15 cellular contexts compared by ENCODE assay signal in the genomic region with DNA sequence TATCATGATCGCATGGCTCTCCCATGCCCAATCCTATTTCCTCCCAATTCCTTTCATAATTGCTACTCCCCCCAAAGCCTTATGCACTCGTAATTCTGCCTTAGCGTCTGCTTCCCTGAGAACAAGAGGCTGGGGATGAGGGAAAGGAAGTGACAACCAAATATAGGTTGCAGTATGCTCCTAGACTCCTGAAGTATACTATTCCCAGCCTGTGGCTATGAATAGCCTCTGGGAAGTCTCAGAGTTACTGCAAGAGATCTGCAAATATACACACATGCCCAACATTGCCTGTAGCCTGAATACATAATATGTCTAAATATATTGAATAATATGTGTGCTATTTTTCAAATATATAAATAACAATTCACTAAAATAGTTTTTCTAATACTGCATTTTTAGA.
DNase-seq lines count a peak whose midpoint lies in the region; ATAC-seq, FAIRE-seq and TF ChIP-seq lines count a peak whose summit lies in the region.
"Had no signal": no experiment of that assay in that cellular context is flagged by ENCODE, and none has a peak within 500 bp of the region (broad histone marks: within the 10 kb centered on the region; RNA-seq: fewer than 3 reads in every experiment).

No MANE protein-coding gene starts in this region.

- DNase-seq in natural killer cell, result no peak
- DNase-seq in natural killer cell treated with Interleukin-12 subunit alpha and Interleukin-12 subunit beta and Interleukin-15 and Interleukin-18, amount 100 ng/mL, for 72 hours (ENCODE audit: low spot score), result no peak
- no peak for DNase-seq in T-cell
- peak; percentile 22 for DNase-seq in middle frontal gyrus (ENCODE audit: extremely low spot score, low spot score)
- no peak for DNase-seq in prostate gland (ENCODE audit: low spot score)
- DNase-seq in kidney, result no peak
- no peak for DNase-seq in NCI-H510A treated with DMSO at 0.1 percent for 48 hours (lab: John Stamatoyannopoulos, UW)
- DNase-seq: DMS153, NCI-H1436, NCI-H2081, NCI-H226, SHP77 had no signal

- POLR2A ChIA-PET in T-cell (lab: Charles Lee), result interaction anchor here in 1 of 2 donors (2.7 to 6.0 kb wide), 2 partner anchors 97 to 124 kb away, joined by 24 to 72 read pairs; a partner anchor contains a TSS

- H3K4me3 Mint-ChIP-seq in natural killer cell (no peak overlapping the region), T-cell (no peak overlapping the region)
- H3K4me3 Mint-ChIP-seq in natural killer cell treated with Interleukin-12 subunit alpha and Interleukin-12 subunit beta and Interleukin-15 and Interleukin-18, amount 100 ng/mL, for 72 hours, result no peak overlapping the region
- H3K4me3 Mint-ChIP-seq: B cell had no signal

- no peaks in the 10 kb centered on the region for H3K27me3 ChIP-seq in prostate gland (replicated peaks; ENCODE audit: insufficient read depth)

- peaks cover 40 to 46% of the 10 kb centered on the region in 2 donors for H3K4me1 Mint-ChIP-seq in natural killer cell
- peaks cover 52 to 70% of the 10 kb centered on the region in 2 donors for H3K4me1 Mint-ChIP-seq in natural killer cell treated with Interleukin-12 subunit alpha and Interleukin-12 subunit beta and Interleukin-15 and Interleukin-18, amount 100 ng/mL, for 72 hours (ENCODE audit: low read depth in 2 of 2)
- H3K4me1 Mint-ChIP-seq in T-cell, result peaks cover 79 to 93% (median 86%) of the 10 kb centered on the region in 3 donors

- CTCF ChIA-PET in T-cell (lab: Charles Lee), result interaction anchor here (1.2 to 1.4 kb wide), 3 partner anchors 41 to 122 kb away, joined by 3 to 5 read pairs (median 3); no protein-coding TSS in a partner anchor

- H3K9ac ChIP-seq in kidney (ENCODE audit: low read length in 2 of 2), result no peak overlapping the region

- ATAC-seq in natural killer cell (no peak), T-cell (replicated peaks in 1 of 4) (no peak)
- ATAC-seq in natural killer cell treated with Interleukin-12 subunit alpha and Interleukin-12 subunit beta and Interleukin-15 and Interleukin-18, amount 100 ng/mL, for 72 hours, result no peak

- WGBS in prostate gland, result 72% methylated on average over 3 of the region's 3 CpGs

- TF ChIP-seq POLR2A in prostate gland (IDR thresholded peaks at IDR 0.05), result no peak

- H3K4me1 ChIP-seq in prostate gland (replicated peaks) (no peaks in the 10 kb centered on the region), kidney (ENCODE audit: control insufficient read depth in 1 of 2, insufficient read depth in 1 of 2, low read depth in 1 of 2, low read length in 2 of 2) (no peaks in the 10 kb centered on the region)

- intact Hi-C loops in natural killer cell (cut with micrococcal nuclease) (no loop called here), prostate gland (cut with DNase I) (no loop called here), kidney (cut with DNase I) (no loop called here)

- TF ChIP-seq CTCF in natural killer cell (IDR thresholded peaks at IDR 0.05) (no peak), prostate gland (IDR thresholded peaks at IDR 0.05) (no peak), kidney (IDR thresholded peaks at IDR 0.05; ENCODE audit: borderline replicate concordance, extremely low read depth, insufficient read depth) (no peak)

- H3K27ac Mint-ChIP-seq in natural killer cell (peak overlapping the region; percentile 96 to 98), T-cell (peak overlapping the region; percentile 53 to 88)
- H3K27ac Mint-ChIP-seq in natural killer cell treated with Interleukin-12 subunit alpha and Interleukin-12 subunit beta and Interleukin-15 and Interleukin-18, amount 100 ng/mL, for 72 hours, result peak overlapping the region in 1 of 2 donors; percentile 23

- H3K27me3 Mint-ChIP-seq in natural killer cell (ENCODE audit: low read depth in 2 of 2), result peaks cover 7 to 9% of the 10 kb centered on the region in 2 donors
- H3K27me3 Mint-ChIP-seq in natural killer cell treated with Interleukin-12 subunit alpha and Interleukin-12 subunit beta and Interleukin-15 and Interleukin-18, amount 100 ng/mL, for 72 hours, result peaks cover 0 to 3% of the 10 kb centered on the region in 2 donors
- no peaks in the 10 kb centered on the region for H3K27me3 Mint-ChIP-seq in T-cell
- H3K27me3 Mint-ChIP-seq: B cell had no signal

- no peaks in the 10 kb centered on the region for H3K9me3 Mint-ChIP-seq in natural killer cell
- peaks cover 4% of the 10 kb centered on the region for H3K9me3 Mint-ChIP-seq in natural killer cell treated with Interleukin-12 subunit alpha and Interleukin-12 subunit beta and Interleukin-15 and Interleukin-18, amount 100 ng/mL, for 72 hours
- H3K9me3 Mint-ChIP-seq in T-cell, result no peaks in the 10 kb centered on the region

- no peak overlapping the region for H3K4me3 ChIP-seq in prostate gland
- H3K4me3 ChIP-seq in kidney (ENCODE audit: low read length in 2 of 2), result no peak overlapping the region

- no peak overlapping the region for H3K27ac ChIP-seq in prostate gland
- H3K27ac ChIP-seq in kidney (ENCODE audit: low read depth in 2 of 2, low read length in 2 of 2), result no peak overlapping the region

- no peaks in the 10 kb centered on the region for H3K36me3 ChIP-seq in prostate gland
- no peaks in the 10 kb centered on the region for H3K36me3 ChIP-seq in kidney (ENCODE audit: control insufficient read depth in 1 of 2, insufficient read depth in 2 of 2, low read length in 2 of 2)

- H3K9me3 ChIP-seq in prostate gland, result no peaks in the 10 kb centered on the region
- H3K9me3 ChIP-seq in kidney (ENCODE audit: control insufficient read depth in 1 of 2, low read length in 2 of 2), result no peaks in the 10 kb centered on the region

- FAIRE-seq in kidney (lab: Jason Lieb, UNC), result no peak
- FAIRE-seq: H1, HTR-8/SVneo had no signal

- H3K36me3 Mint-ChIP-seq in natural killer cell (peaks cover 9% of the 10 kb centered on the region), T-cell (no peaks in the 10 kb centered on the region)
- peaks cover 5% of the 10 kb centered on the region for H3K36me3 Mint-ChIP-seq in natural killer cell treated with Interleukin-12 subunit alpha and Interleukin-12 subunit beta and Interleukin-15 and Interleukin-18, amount 100 ng/mL, for 72 hours
